ENCODE assay signal across 1 cellular context in genomic region chr2:135698838-135699237, GRCh38.
TF ChIP-seq lines count a peak whose summit lies in the region.

No MANE protein-coding gene starts in this region.

TF ChIP-seq in K562, 482 proteins besides CTCF, POLR2A, EP300 and RAD21 (continued from another document):
- TF ChIP-seq ZBTB2 (IDR thresholded peaks at IDR 0.05) (peak; percentile 91), MCM7 (IDR thresholded peaks at IDR 0.05) (peak in 1 of 2 experiments; percentile 49; a peak in 1 of 4 replicates), DACH1 (IDR thresholded peaks at IDR 0.05; ENCODE audit: partially characterized antibody) (peak; percentile 100), LCOR (CRISPR knock-in tag; IDR thresholded peaks at IDR 0.05) (0 out of 2 replicates have a peak, but pooled peaks have one; percentile 37), SRSF3 (IDR thresholded peaks at IDR 0.05; ENCODE audit: insufficient read depth, low read length) (no peak), MTA1 (IDR thresholded peaks at IDR 0.05; ENCODE audit: borderline replicate concordance) (peak; percentile 91; the same call in 1 of the 2 replicates)
